ENCODE assay signal across 8 cellular contexts in genomic region chr3:46848271-46849097, GRCh38. TPM values are rescaled to one million over a fixed set of nuclear protein-coding genes. Genes with fewer than 3 reads are reported as not detected.
DNase-seq lines count a peak whose midpoint lies in the region; ATAC-seq and TF ChIP-seq lines count a peak whose summit lies in the region.

No MANE protein-coding gene starts in this region.

- no peaks in the 10 kb centered on the region for H3K27me3 Mint-ChIP-seq in natural killer cell (ENCODE audit: low read depth in 2 of 2)
- H3K27me3 Mint-ChIP-seq in natural killer cell treated with Interleukin-12 subunit alpha and Interleukin-12 subunit beta and Interleukin-15 and Interleukin-18, amount 100 ng/mL, for 72 hours: peaks cover 0 to 3% of the 10 kb centered on the region in 2 donors
- H3K27me3 Mint-ChIP-seq in activated CD4-positive, alpha-beta T cell treated with anti-CD3 and anti-CD28 coated beads, Interleukin-2, amount 10 ng/mL, durations not matched to agents 7 days and 5 days: peaks cover 8% of the 10 kb centered on the region

- no peak for ATAC-seq in natural killer cell
- no peak for ATAC-seq in natural killer cell treated with Interleukin-12 subunit alpha and Interleukin-12 subunit beta and Interleukin-15 and Interleukin-18, amount 100 ng/mL, for 72 hours
- peak in 1 of 2 donors; percentile 26 for ATAC-seq in left cardiac atrium
- no peak for ATAC-seq in GM18868 (IDR thresholded peaks at IDR 0.05; ENCODE audit: unreplicated experiment)
- no peak for ATAC-seq in GM19455 (IDR thresholded peaks at IDR 0.05; ENCODE audit: unreplicated experiment)

- intact Hi-C loops in natural killer cell (cut with micrococcal nuclease) (no loop called here), left cardiac atrium (cut with DNase I) (loop anchor here in 1 of 2 donors (5.0 to 10.0 kb wide), 2 partner anchors 44 to 144 kb away; partner anchors contain the start of gene TMIE)

- DNase-seq in natural killer cell (peak; percentile 15), left cardiac atrium (peak; percentile 70), GOT3 (lab: John Stamatoyannopoulos, UW) (no peak)
- no peak for DNase-seq in natural killer cell treated with Interleukin-12 subunit alpha and Interleukin-12 subunit beta and Interleukin-15 and Interleukin-18, amount 100 ng/mL, for 72 hours (ENCODE audit: low spot score)
- DNase-seq in activated CD4-positive, alpha-beta T cell treated with anti-CD3 and anti-CD28 coated beads, Interleukin-2, amount 10 ng/mL, durations not matched to agents 7 days and 5 days: peak; percentile 55
- DNase-seq in stimulated activated CD8-positive, alpha-beta memory T cell treated with anti-CD3 and anti-CD28 coated beads, Interleukin-4, amount 100 ng/mL, for 48 hours: peak; percentile 69

- no peak overlapping the region for H3K27ac Mint-ChIP-seq in natural killer cell
- H3K27ac Mint-ChIP-seq in natural killer cell treated with Interleukin-12 subunit alpha and Interleukin-12 subunit beta and Interleukin-15 and Interleukin-18, amount 100 ng/mL, for 72 hours: no peak overlapping the region
- no peak overlapping the region for H3K27ac Mint-ChIP-seq in activated CD4-positive, alpha-beta T cell treated with anti-CD3 and anti-CD28 coated beads, Interleukin-2, amount 10 ng/mL, durations not matched to agents 7 days and 5 days

- peaks cover 0 to 14% of the 10 kb centered on the region in 2 donors for H3K4me1 Mint-ChIP-seq in natural killer cell
- peaks cover 6 to 9% of the 10 kb centered on the region in 2 donors for H3K4me1 Mint-ChIP-seq in natural killer cell treated with Interleukin-12 subunit alpha and Interleukin-12 subunit beta and Interleukin-15 and Interleukin-18, amount 100 ng/mL, for 72 hours (ENCODE audit: low read depth in 2 of 2)
- H3K4me1 Mint-ChIP-seq in activated CD4-positive, alpha-beta T cell treated with anti-CD3 and anti-CD28 coated beads, Interleukin-2, amount 10 ng/mL, durations not matched to agents 7 days and 5 days: peaks cover 10% of the 10 kb centered on the region

- TF ChIP-seq CTCF in natural killer cell (IDR thresholded peaks at IDR 0.05): no peak

- H3K9me3 Mint-ChIP-seq in natural killer cell: no peaks in the 10 kb centered on the region
- no peaks in the 10 kb centered on the region for H3K9me3 Mint-ChIP-seq in natural killer cell treated with Interleukin-12 subunit alpha and Interleukin-12 subunit beta and Interleukin-15 and Interleukin-18, amount 100 ng/mL, for 72 hours
- H3K9me3 Mint-ChIP-seq in activated CD4-positive, alpha-beta T cell treated with anti-CD3 and anti-CD28 coated beads, Interleukin-2, amount 10 ng/mL, durations not matched to agents 7 days and 5 days: no peaks in the 10 kb centered on the region

- no peak overlapping the region for H3K4me3 Mint-ChIP-seq in natural killer cell
- H3K4me3 Mint-ChIP-seq in natural killer cell treated with Interleukin-12 subunit alpha and Interleukin-12 subunit beta and Interleukin-15 and Interleukin-18, amount 100 ng/mL, for 72 hours: no peak overlapping the region
- H3K4me3 Mint-ChIP-seq in activated CD4-positive, alpha-beta T cell treated with anti-CD3 and anti-CD28 coated beads, Interleukin-2, amount 10 ng/mL, durations not matched to agents 7 days and 5 days: no peak overlapping the region

- H3K36me3 Mint-ChIP-seq in natural killer cell: no peaks in the 10 kb centered on the region
- H3K36me3 Mint-ChIP-seq in natural killer cell treated with Interleukin-12 subunit alpha and Interleukin-12 subunit beta and Interleukin-15 and Interleukin-18, amount 100 ng/mL, for 72 hours: no peaks in the 10 kb centered on the region
- H3K36me3 Mint-ChIP-seq in activated CD4-positive, alpha-beta T cell treated with anti-CD3 and anti-CD28 coated beads, Interleukin-2, amount 10 ng/mL, durations not matched to agents 7 days and 5 days (ENCODE audit: low read depth): no peaks in the 10 kb centered on the region

- CTCF ChIA-PET in activated CD4-positive, alpha-beta T cell treated with anti-CD3 and anti-CD28 coated beads, Interleukin-2, amount 10 ng/mL, durations not matched to agents 7 days and 5 days (lab: Charles Lee): interaction anchor here (1.0 to 2.9 kb wide), 3 partner anchors 50 to 61 kb away, joined by 3 to 7 read pairs (median 3); no protein-coding TSS in a partner anchor

- POLR2A ChIA-PET in activated CD4-positive, alpha-beta T cell treated with anti-CD3 and anti-CD28 coated beads, Interleukin-2, amount 10 ng/mL, durations not matched to agents 7 days and 5 days (lab: Charles Lee): interaction anchor here (0.7 kb wide), 1 partner anchor 247 kb away, joined by 3 read pairs; no protein-coding TSS in a partner anchor

RNA-seq across cellular contexts. Expression of gene MYL3, which starts 14.8 kb away (rescaled TPM):
- total RNA-seq in natural killer cell (not detected), left cardiac atrium (100 to 1,000 TPM; 157 to 557 TPM)
- total RNA-seq in natural killer cell treated with Interleukin-12 subunit alpha and Interleukin-12 subunit beta and Interleukin-15 and Interleukin-18, amount 100 ng/mL, for 72 hours: not detected
- total RNA-seq in activated CD4-positive, alpha-beta T cell treated with anti-CD3 and anti-CD28 coated beads, Interleukin-2, amount 10 ng/mL, durations not matched to agents 7 days and 5 days: not detected

RNA-seq across cellular contexts. Expression of gene PTH1R, which starts 29.0 kb away (rescaled TPM):
- total RNA-seq in natural killer cell: not detected
- not detected for total RNA-seq in natural killer cell treated with Interleukin-12 subunit alpha and Interleukin-12 subunit beta and Interleukin-15 and Interleukin-18, amount 100 ng/mL, for 72 hours
- total RNA-seq in activated CD4-positive, alpha-beta T cell treated with anti-CD3 and anti-CD28 coated beads, Interleukin-2, amount 10 ng/mL, durations not matched to agents 7 days and 5 days: not detected
- 10 to 100 TPM in 1 of 2 donors, 1 to 10 TPM in 1; 5.4 to 10.0 TPM for total RNA-seq in left cardiac atrium

Comparison
In these comparisons a context has a peak if more than half of its experiments do, and no peak if none do; other contexts are left out.
1. DNase-seq: peak in natural killer cell (single experiment), activated CD4-positive, alpha-beta T cell treated with anti-CD3 and anti-CD28 coated beads, Interleukin-2, amount 10 ng/mL, durations not matched to agents 7 days and 5 days (single experiment), left cardiac atrium (single experiment) and stimulated activated CD8-positive, alpha-beta memory T cell treated with anti-CD3 and anti-CD28 coated beads, Interleukin-4, amount 100 ng/mL, for 48 hours (single experiment); none in natural killer cell treated with Interleukin-12 subunit alpha and Interleukin-12 subunit beta and Interleukin-15 and Interleukin-18, amount 100 ng/mL, for 72 hours (single experiment) and GOT3 (single experiment).
2. RNA of gene MYL3, which starts 14.8 kb away (total RNA-seq): 157 to 557 TPM in left cardiac atrium; not detected in natural killer cell, not detected in natural killer cell treated with Interleukin-12 subunit alpha and Interleukin-12 subunit beta and Interleukin-15 and Interleukin-18, amount 100 ng/mL, for 72 hours and not detected in activated CD4-positive, alpha-beta T cell treated with anti-CD3 and anti-CD28 coated beads, Interleukin-2, amount 10 ng/mL, durations not matched to agents 7 days and 5 days; every median in the first group is over 100 times any median in the second.
3. RNA of gene PTH1R, which starts 29.0 kb away (total RNA-seq): 5.4 to 10.0 TPM in left cardiac atrium; not detected in natural killer cell, not detected in natural killer cell treated with Interleukin-12 subunit alpha and Interleukin-12 subunit beta and Interleukin-15 and Interleukin-18, amount 100 ng/mL, for 72 hours and not detected in activated CD4-positive, alpha-beta T cell treated with anti-CD3 and anti-CD28 coated beads, Interleukin-2, amount 10 ng/mL, durations not matched to agents 7 days and 5 days; every median in the first group is over 4 times any median in the second.